27 cellular contexts compared by ENCODE assay signal in genomic region chrX:103437147-103437873, GRCh38.
"Had no signal": no experiment of that assay in that cellular context is flagged by ENCODE, and none has a peak within 500 bp of the region (broad histone marks: within the 10 kb centered on the region; RNA-seq: fewer than 3 reads in every experiment).

No MANE protein-coding gene starts in this region.

- H3K9me3 ChIP-seq: adrenal gland, body of pancreas, colonic mucosa, neutrophil, ovary, stomach, suprapubic skin, tibial artery had no signal

- H3K27me3 ChIP-seq: body of pancreas, colonic mucosa, neutrophil, ovary, stomach, suprapubic skin, tibial artery had no signal

- DNase-seq: activated CD4-positive, alpha-beta T cell treated with anti-CD3 and anti-CD28 coated beads for 48 hours; activated CD4-positive, alpha-beta T cell treated with anti-CD3 and anti-CD28 coated beads, Interleukin-2, amount 50 U/mL, for 48 hours; activated CD8-positive, alpha-beta memory T cell treated with anti-CD3 and anti-CD28 coated beads for 24 hours; activated effector memory CD4-positive, alpha-beta T cell treated with anti-CD3 and anti-CD28 coated beads, Interleukin-2, amount 50 U/mL, for 16 hours; activated naive CD4-positive, alpha-beta T cell treated with anti-CD3 and anti-CD28 coated beads for 36 hours; activated naive CD8-positive, alpha-beta T cell treated with anti-CD3 and anti-CD28 coated beads for 36 hours; adrenal gland; aorta; body of pancreas; colonic mucosa; effector CD8-positive, alpha-beta T cell; hippocampal formation; left cardiac atrium; left ventricle myocardium superior; naive B cell; nephron progenitor cell; ovary; small intestine; stimulated activated CD4-positive, alpha-beta T cell treated with anti-CD3 and anti-CD28 coated beads, Interleukin-1b, Interleukin-23, amount 100 ng/mL, for 48 hours; stimulated activated CD4-positive, alpha-beta T cell treated with anti-CD3 and anti-CD28 coated beads, Interleukin-4, amount 100 ng/mL, for 4 hours; stimulated activated naive B cell treated with anti-CD40 and anti-IgM and Interleukin-4, amounts not matched to agents 10 μg/mL and 1 μg/mL and 100 μg/mL, for 72 hours; stomach; T-helper 9 cell; tibial artery had no signal

- H3K4me1 ChIP-seq: adrenal gland, body of pancreas, colonic mucosa, stomach, suprapubic skin had no signal

- H3K36me3 ChIP-seq: adrenal gland, colonic mucosa, neutrophil, ovary, stomach, suprapubic skin, tibial artery had no signal

- H3K27ac ChIP-seq: adrenal gland, body of pancreas, colonic mucosa, neutrophil, ovary, stomach, suprapubic skin, tibial artery, VCaP had no signal

- H3K4me3 ChIP-seq: adrenal gland, body of pancreas, colonic mucosa, ovary, stomach, suprapubic skin, tibial artery had no signal
